In genomic region chr17:49664706-49665211, GRCh38 we compare ENCODE assay signal across 29 cellular contexts. TPM values are rescaled to one million over a fixed set of nuclear protein-coding genes. Genes with fewer than 3 reads are reported as not detected.
A peak's percentile ranks its signal among the peaks of the same experiment; 100 is the strongest.
DNase-seq lines count a peak whose midpoint lies in the region; ATAC-seq and TF ChIP-seq lines count a peak whose summit lies in the region.
"Had no signal": no experiment of that assay in that cellular context is flagged by ENCODE, and none has a peak within 500 bp of the region (broad histone marks: within the 10 kb centered on the region; RNA-seq: fewer than 3 reads in every experiment).

No MANE protein-coding gene starts in this region.

- no peak overlapping the region for H3K4me3 ChIP-seq in transverse colon
- H3K4me3 ChIP-seq: Peyer's patch, smooth muscle cell, suprapubic skin had no signal

- H3K27ac Mint-ChIP-seq in activated naive CD8-positive, alpha-beta T cell treated with anti-CD3 and anti-CD28 coated beads for 36 hours = peak overlapping the region; percentile 16
- H3K27ac Mint-ChIP-seq in activated naive CD8-positive, alpha-beta T cell treated with anti-CD3 and anti-CD28 coated beads, Interleukin-2, amount 50 U/mL, for 24 hours = no peak overlapping the region
- peak overlapping the region; percentile 77 for H3K27ac Mint-ChIP-seq in T-helper 17 cell
- peak overlapping the region; percentile 10 for H3K27ac Mint-ChIP-seq in memory B cell
- H3K27ac Mint-ChIP-seq: activated CD8-positive, alpha-beta T cell treated with anti-CD3 and anti-CD28 coated beads, Interleukin-2, amount 10 ng/mL, durations not matched to agents 7 days and 5 days; nephron progenitor cell had no signal

- no peak for TF ChIP-seq EP300 in transverse colon (IDR thresholded peaks at IDR 0.05; ENCODE audit: low read depth)

- no peak for ATAC-seq in activated naive CD8-positive, alpha-beta T cell treated with anti-CD3 and anti-CD28 coated beads, Interleukin-2, amount 50 U/mL, for 24 hours
- no peak for ATAC-seq in T-helper 17 cell
- ATAC-seq in memory B cell (ENCODE audit: low read depth) = no peak
- ATAC-seq: activated CD8-positive, alpha-beta T cell treated with anti-CD3 and anti-CD28 coated beads, Interleukin-2, amount 10 ng/mL, durations not matched to agents 7 days and 5 days; HCT116; HepG2; left ventricle myocardium superior had no signal

- TF ChIP-seq CTCF in transverse colon (IDR thresholded peaks at IDR 0.05) = no peak

- intact Hi-C loops in transverse colon (cut with DNase I; ENCODE audit: low total_unique reads) = no loop called here

- H3K27me3 ChIP-seq in transverse colon = no peaks in the 10 kb centered on the region
- H3K27me3 ChIP-seq: Peyer's patch, suprapubic skin had no signal

- 49 to 62% methylated on average over 3 of the region's 3 CpGs for WGBS in transverse colon (ENCODE audit: low coverage in 1 of 2), 2 donors

- H3K9me3 Mint-ChIP-seq in activated naive CD8-positive, alpha-beta T cell treated with anti-CD3 and anti-CD28 coated beads for 36 hours = no peaks in the 10 kb centered on the region
- H3K9me3 Mint-ChIP-seq in activated naive CD8-positive, alpha-beta T cell treated with anti-CD3 and anti-CD28 coated beads, Interleukin-2, amount 50 U/mL, for 24 hours = no peaks in the 10 kb centered on the region
- no peaks in the 10 kb centered on the region for H3K9me3 Mint-ChIP-seq in memory B cell

- no peaks in the 10 kb centered on the region for H3K36me3 ChIP-seq in transverse colon
- H3K36me3 ChIP-seq: suprapubic skin had no signal

- H3K27ac ChIP-seq in transverse colon = peak overlapping the region; percentile 44 to 71 (median 68)
- H3K27ac ChIP-seq: Peyer's patch, suprapubic skin had no signal

- H3K36me3 Mint-ChIP-seq in activated naive CD8-positive, alpha-beta T cell treated with anti-CD3 and anti-CD28 coated beads for 36 hours = peaks cover 21% of the 10 kb centered on the region
- peaks cover 24% of the 10 kb centered on the region for H3K36me3 Mint-ChIP-seq in activated naive CD8-positive, alpha-beta T cell treated with anti-CD3 and anti-CD28 coated beads, Interleukin-2, amount 50 U/mL, for 24 hours (ENCODE audit: low read depth)
- H3K36me3 Mint-ChIP-seq in T-helper 17 cell (ENCODE audit: low read depth) (peaks cover 5% of the 10 kb centered on the region), memory B cell (peaks cover 13% of the 10 kb centered on the region)

- no peak for DNase-seq in activated naive CD8-positive, alpha-beta T cell treated with anti-CD3 and anti-CD28 coated beads for 36 hours
- no peak for DNase-seq in activated naive CD8-positive, alpha-beta T cell treated with anti-CD3 and anti-CD28 coated beads, Interleukin-2, amount 50 U/mL, for 24 hours
- no peak for DNase-seq in T-helper 17 cell
- DNase-seq in memory B cell (ENCODE audit: low spot score in 2 of 2) = no peak
- no peak for DNase-seq in transverse colon
- DNase-seq in ecto neural progenitor cell (ENCODE audit: low spot score) = no peak
- DNase-seq in NCI-H1436 (lab: John Stamatoyannopoulos, UW) = no peak
- DNase-seq in activated effector memory CD4-positive, alpha-beta T cell treated with anti-CD3 and anti-CD28 coated beads, Interleukin-2, amount 50 U/mL, for 16 hours = no peak
- DNase-seq: activated CD4-positive, alpha-beta T cell treated with anti-CD3 and anti-CD28 coated beads for 1 hour; activated CD8-positive, alpha-beta T cell treated with anti-CD3 and anti-CD28 coated beads, Interleukin-2, amount 10 ng/mL, durations not matched to agents 7 days and 5 days; AML-193; aorta; effector memory CD4-positive, alpha-beta T cell; erythroblast; glutamatergic neuron; left ventricle myocardium superior; NCI-H1436 treated with DMSO at 0.1 percent for 48 hours; NCI-H2081 treated with DMSO at 0.1 percent for 48 hours; NCI-H2227 treated with DMSO at 0.1 percent for 48 hours; NCI-H526; nephron progenitor cell; Peyer's patch; SHP77 treated with DMSO at 0.1 percent for 48 hours; stimulated activated naive CD4-positive, alpha-beta T cell had no signal

- no peak overlapping the region for H3K4me3 Mint-ChIP-seq in activated naive CD8-positive, alpha-beta T cell treated with anti-CD3 and anti-CD28 coated beads for 36 hours
- no peak overlapping the region for H3K4me3 Mint-ChIP-seq in activated naive CD8-positive, alpha-beta T cell treated with anti-CD3 and anti-CD28 coated beads, Interleukin-2, amount 50 U/mL, for 24 hours
- H3K4me3 Mint-ChIP-seq in T-helper 17 cell = no peak overlapping the region
- H3K4me3 Mint-ChIP-seq in memory B cell = no peak overlapping the region
- H3K4me3 Mint-ChIP-seq: activated CD8-positive, alpha-beta T cell treated with anti-CD3 and anti-CD28 coated beads, Interleukin-2, amount 10 ng/mL, durations not matched to agents 7 days and 5 days; activated naive CD8-positive, alpha-beta T cell; nephron progenitor cell had no signal

- in situ Hi-C loops in transverse colon (cut with MboI; ENCODE audit: low pct_ligation_motif_present in 1 of 4, low pct_unique_long_range_greater_than_20kb in 1 of 4, low sequenced_read_pairs in 3 of 4) = no loop called here

- peaks cover 4 to 39% (median 26%) of the 10 kb centered on the region in 4 donors for H3K4me1 ChIP-seq in transverse colon

- no peaks in the 10 kb centered on the region for H3K27me3 Mint-ChIP-seq in activated naive CD8-positive, alpha-beta T cell treated with anti-CD3 and anti-CD28 coated beads for 36 hours
- no peaks in the 10 kb centered on the region for H3K27me3 Mint-ChIP-seq in activated naive CD8-positive, alpha-beta T cell treated with anti-CD3 and anti-CD28 coated beads, Interleukin-2, amount 50 U/mL, for 24 hours
- H3K27me3 Mint-ChIP-seq in T-helper 17 cell (no peaks in the 10 kb centered on the region), memory B cell (no peaks in the 10 kb centered on the region)
- H3K27me3 Mint-ChIP-seq: activated naive CD8-positive, alpha-beta T cell had no signal

- peaks cover 49% of the 10 kb centered on the region for H3K4me1 Mint-ChIP-seq in activated naive CD8-positive, alpha-beta T cell treated with anti-CD3 and anti-CD28 coated beads for 36 hours
- peaks cover 49% of the 10 kb centered on the region for H3K4me1 Mint-ChIP-seq in activated naive CD8-positive, alpha-beta T cell treated with anti-CD3 and anti-CD28 coated beads, Interleukin-2, amount 50 U/mL, for 24 hours
- H3K4me1 Mint-ChIP-seq in T-helper 17 cell = peaks cover 29% of the 10 kb centered on the region
- peaks cover 24% of the 10 kb centered on the region for H3K4me1 Mint-ChIP-seq in memory B cell
- H3K4me1 Mint-ChIP-seq: nephron progenitor cell had no signal

- H3K9me3 ChIP-seq in T-helper 17 cell (ENCODE audit: control insufficient read depth, low read length, poor library complexity, severe bottlenecking) = no peaks in the 10 kb centered on the region
- no peaks in the 10 kb centered on the region for H3K9me3 ChIP-seq in transverse colon
- H3K9me3 ChIP-seq: Peyer's patch, suprapubic skin had no signal

- no peak for TF ChIP-seq POLR2A in transverse colon (IDR thresholded peaks at IDR 0.05)

RNA-seq across cellular contexts. Expression of gene SPOP, which starts 13.1 kb away (rescaled TPM):
- total RNA-seq in activated naive CD8-positive, alpha-beta T cell treated with anti-CD3 and anti-CD28 coated beads for 36 hours = 10 to 100 TPM; 56.6 to 57.7 TPM
- 10 to 100 TPM; 46.8 to 52.7 TPM for total RNA-seq in T-helper 17 cell
- total RNA-seq in transverse colon = 100 to 1,000 TPM in 1 of 4 donors, 10 to 100 TPM in 3; 75.6 to 352 (median 95.3) TPM

RNA-seq across cellular contexts. Expression of gene SLC35B1, which starts 43.0 kb away (rescaled TPM):
- 10 to 100 TPM; 58.6 to 63.8 TPM for total RNA-seq in activated naive CD8-positive, alpha-beta T cell treated with anti-CD3 and anti-CD28 coated beads for 36 hours
- 10 to 100 TPM; 63.8 to 66.8 TPM for total RNA-seq in T-helper 17 cell
- 10 to 100 TPM; 23.5 to 73.3 (median 56.2) TPM for total RNA-seq in transverse colon
